7 cellular contexts compared by ENCODE assay signal in genomic region chr4:4031446-4032135, GRCh38.
DNase-seq lines count a peak whose midpoint lies in the region; ATAC-seq, FAIRE-seq and TF ChIP-seq lines count a peak whose summit lies in the region.
"Not testable (repeated sequence)": the region's sequence is repeated elsewhere in the genome, so short reads cannot be mapped to it uniquely, and the experiment has no call there.

No MANE protein-coding gene starts in this region.

- not testable (repeated sequence) for H3K9ac ChIP-seq in BLaER1; K562 (ENCODE audit: insufficient read depth in 1 of 2, low read depth in 2 of 2, low read length in 2 of 2); mucosa of rectum (ENCODE audit: low read depth in 1 of 2, low read length in 2 of 2)
- H3K9ac ChIP-seq in KMS-11 (peak overlapping the region; percentile 92; the same call in 1 of the 2 replicates), smooth muscle cell (ENCODE audit: low read depth) (peak overlapping the region; percentile 79)

- TF ChIP-seq POLR2A in K562 (conservative IDR thresholded peaks at IDR 0.05) = not testable (repeated sequence)

- not testable (repeated sequence) for H3K36me3 ChIP-seq in BLaER1; KMS-11 (ENCODE audit: insufficient read depth); K562 (ENCODE audit: control insufficient read depth, insufficient read depth, low read length); hepatocyte (replicated peaks; ENCODE audit: insufficient read depth, low read depth); mucosa of rectum (ENCODE audit: control insufficient read depth in 2 of 2, insufficient read depth in 2 of 2, low read length in 2 of 2); smooth muscle cell (ENCODE audit: low read depth)

- DNase-seq in DMS 273 (lab: John Stamatoyannopoulos, UW; ENCODE audit: unreplicated experiment) = peak; percentile 20
- not testable (repeated sequence) for DNase-seq in K562 (ENCODE audit: extremely low read depth in 1 of 4, low spot score in 3 of 4); hepatocyte (ENCODE audit: low spot score); smooth muscle cell (lab: John Stamatoyannopoulos, UW; ENCODE audit: unreplicated experiment)

- not testable (repeated sequence) for H3K9me1 ChIP-seq in K562 (ENCODE audit: control insufficient read depth, insufficient read depth, low read length)

- CTCF ChIA-PET in K562 (lab: Yijun Ruan, JAX; ENCODE audit: low intra/inter-chr PET ratio) = not testable (repeated sequence)

- not testable (repeated sequence) for H3K27ac ChIP-seq in BLaER1; K562 (ENCODE audit: extremely low read depth, low read depth, low read length)
- H3K27ac ChIP-seq in KMS-11 = peak overlapping the region; percentile 100
- peak overlapping the region; percentile 22 for H3K27ac ChIP-seq in hepatocyte
- H3K27ac ChIP-seq in mucosa of rectum (ENCODE audit: low read depth in 2 of 2, low read length in 2 of 2) = peak overlapping the region; percentile 78 to 80
- H3K27ac ChIP-seq in smooth muscle cell (ENCODE audit: low read depth) = peak overlapping the region; percentile 82

- BruUV-seq in K562 (replicated peaks; lab: Mats Ljungman, UMichigan) = not testable (repeated sequence)

- not testable (repeated sequence) for H3K79me2 ChIP-seq in KMS-11 (ENCODE audit: insufficient read depth, low read depth); K562 (ENCODE audit: control insufficient read depth, insufficient read depth, low read length); hepatocyte; smooth muscle cell (ENCODE audit: low read depth)

- H2AFZ ChIP-seq in KMS-11 (ENCODE audit: low read depth) (peak overlapping the region; percentile 34; the same call in 1 of the 2 replicates), K562 (ENCODE audit: low read depth, low read length) (peak overlapping the region; percentile 17; the same call in 1 of the 2 replicates)
- not testable (repeated sequence) for H2AFZ ChIP-seq in hepatocyte; smooth muscle cell (ENCODE audit: low read depth)

- FAIRE-seq in K562 (lab: Jason Lieb, UNC) = not testable (repeated sequence)

- in situ Hi-C loops in K562 (cut with MboI) = not testable (repeated sequence)

- intact Hi-C loops in K562 (cut with micrococcal nuclease) = not testable (repeated sequence)

- TF ChIP-seq EP300 in K562 (IDR thresholded peaks at IDR 0.05; ENCODE audit: low read length) = not testable (repeated sequence)

- not testable (repeated sequence) for H3K9me2 ChIP-seq in hepatocyte (replicated peaks; ENCODE audit: insufficient read depth)

- H3K9me3 ChIP-seq in BLaER1; K562 (replicated peaks; ENCODE audit: control insufficient read depth, insufficient read depth, low read depth, low read length); hepatocyte (ENCODE audit: low read depth); mucosa of rectum (ENCODE audit: control insufficient read depth in 2 of 2, low read length in 2 of 2); smooth muscle cell (replicated peaks; ENCODE audit: low read depth): not testable (repeated sequence)

- H3K27me3 ChIP-seq in BLaER1; KMS-11 (ENCODE audit: insufficient read depth, low read depth); K562 (ENCODE audit: control insufficient read depth in 2 of 2, insufficient read depth in 2 of 2, low read length in 2 of 2); hepatocyte; mucosa of rectum (ENCODE audit: control insufficient read depth in 2 of 2, insufficient read depth in 2 of 2, low read length in 2 of 2); smooth muscle cell (ENCODE audit: low read depth): not testable (repeated sequence)

- POLR2A ChIA-PET in K562 (lab: Yijun Ruan, JAX) = not testable (repeated sequence)

- H3K4me1 ChIP-seq in BLaER1 (peaks cover 46% of the 10 kb centered on the region), KMS-11 (ENCODE audit: low read depth, poor library complexity, severe bottlenecking) (peaks cover 45% of the 10 kb centered on the region), K562 (replicated peaks in 1 of 2; ENCODE audit: control insufficient read depth in 2 of 2, insufficient read depth in 2 of 2, low read length in 2 of 2) (peaks cover 0 to 28% of the 10 kb centered on the region in 2 experiments; a peak in 2 of 5 replicates), hepatocyte (ENCODE audit: insufficient read depth) (peaks cover 17% of the 10 kb centered on the region), smooth muscle cell (ENCODE audit: low read depth) (peaks cover 16% of the 10 kb centered on the region)
- H3K4me1 ChIP-seq in mucosa of rectum (ENCODE audit: control insufficient read depth in 2 of 2, insufficient read depth in 2 of 2, low read length in 2 of 2) = not testable (repeated sequence)

- ATAC-seq in K562 = not testable (repeated sequence)

- H4K20me1 ChIP-seq in BLaER1; KMS-11 (ENCODE audit: insufficient read depth); K562 (replicated peaks; ENCODE audit: control insufficient read depth, insufficient read depth, low read length); hepatocyte (ENCODE audit: insufficient read depth, poor library complexity, severe bottlenecking); smooth muscle cell (ENCODE audit: low read depth): not testable (repeated sequence)

- WGBS in K562 (ENCODE audit: insufficient coverage, low coverage, missing lambda C conversion rate) = 36% methylated on average over 8 of the region's 8 CpGs
- WGBS in hepatocyte (ENCODE audit: low lambda C conversion rate, missing lambda C conversion rate) = 59% methylated on average over 8 of the region's 8 CpGs
- WGBS in smooth muscle cell (ENCODE audit: low lambda C conversion rate) = 58% methylated on average over 8 of the region's 8 CpGs

- peak overlapping the region; percentile 19; the same call in 1 of the 2 replicates for H3K4me2 ChIP-seq in BLaER1
- H3K4me2 ChIP-seq in KMS-11 = peak overlapping the region; percentile 94; the same call in 1 of the 2 replicates
- not testable (repeated sequence) for H3K4me2 ChIP-seq in K562 (ENCODE audit: insufficient read depth, low read length); hepatocyte
- peak overlapping the region; percentile 82 for H3K4me2 ChIP-seq in smooth muscle cell

- not testable (repeated sequence) for TF ChIP-seq CTCF in KMS-11 (conservative IDR thresholded peaks at IDR 0.05; ENCODE audit: low read depth, low read length); K562 (IDR thresholded peaks at IDR 0.05 in 2 of 3, conservative IDR thresholded peaks at IDR 0.05 in 1 of 3; ENCODE audit: insufficient read depth in 2 of 3, low read depth in 1 of 3, low read length in 3 of 3); hepatocyte (IDR thresholded peaks at IDR 0.05; ENCODE audit: poor library complexity); smooth muscle cell (IDR thresholded peaks at IDR 0.05; ENCODE audit: borderline replicate concordance, insufficient read depth, poor library complexity, severe bottlenecking)

- H3F3A ChIP-seq in smooth muscle cell (ENCODE audit: low read depth) = not testable (repeated sequence)

- not testable (repeated sequence) for TF ChIP-seq RAD21 in K562 (CRISPR knock-in tag; conservative IDR thresholded peaks at IDR 0.05 in 1 of 2, IDR thresholded peaks at IDR 0.05 in 1 of 2)

- not testable (repeated sequence) for H3K4me3 ChIP-seq in BLaER1; KMS-11 (IDR thresholded peaks at IDR 0.05; ENCODE audit: insufficient read depth, low read depth, low read length); K562; hepatocyte; mucosa of rectum (ENCODE audit: low read length in 2 of 2); smooth muscle cell

TF ChIP-seq in K562, 482 proteins besides CTCF, POLR2A, EP300 and RAD21:
- TF ChIP-seq PKNOX1 (IDR thresholded peaks at IDR 0.05) = peak; percentile 51
- 0 out of 2 replicates have a peak, but pooled peaks have one; percentile 14 for TF ChIP-seq SMARCE1 (IDR thresholded peaks at IDR 0.05)
- TF ChIP-seq MEIS2 (IDR thresholded peaks at IDR 0.05; ENCODE audit: partially characterized antibody) = peak; percentile 33
